9 cellular contexts compared by ENCODE assay signal in the genomic region with DNA sequence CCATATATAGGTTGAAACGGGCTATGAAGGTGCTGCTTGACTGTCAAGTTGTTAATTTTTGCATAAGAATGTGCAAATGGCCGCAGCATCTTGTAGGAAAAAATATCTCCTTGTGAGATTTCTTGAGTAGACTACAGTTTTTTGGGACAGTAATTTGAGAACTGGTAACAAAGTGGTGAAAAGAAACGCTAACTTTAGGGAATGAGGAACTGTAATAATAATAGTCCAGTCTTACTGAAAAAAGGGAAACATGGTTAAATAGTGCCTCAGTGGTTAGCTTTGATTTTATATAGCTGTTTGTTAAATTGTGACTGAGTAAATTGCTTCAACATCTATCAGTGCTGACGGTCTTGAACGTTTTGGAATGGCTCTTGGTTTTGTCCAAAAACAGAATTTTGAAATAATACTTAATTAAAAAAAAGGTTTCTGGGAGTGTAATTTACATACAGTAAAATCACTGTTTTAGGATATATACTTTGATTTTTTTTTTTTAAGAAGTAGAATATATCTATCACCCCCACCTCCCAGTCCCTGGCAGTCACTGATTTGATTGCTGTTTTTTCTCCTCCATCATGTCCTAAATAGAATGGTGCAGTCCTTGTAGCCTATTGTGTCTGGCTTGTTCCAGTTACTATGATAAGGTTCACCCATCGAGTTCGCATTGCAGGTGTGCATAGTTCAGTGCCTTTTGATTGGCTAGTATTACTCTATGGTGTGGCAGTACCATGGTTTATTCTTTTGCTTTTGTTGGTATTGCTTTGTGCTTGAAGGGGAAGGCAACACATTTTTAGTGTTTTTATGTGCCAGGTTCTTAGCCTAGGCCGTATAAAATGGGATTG. TPM values are rescaled to one million over a fixed set of nuclear protein-coding genes. Genes with fewer than 3 reads are reported as not detected.
DNase-seq lines count a peak whose midpoint lies in the region; ATAC-seq and TF ChIP-seq lines count a peak whose summit lies in the region.
"Had no signal": no experiment of that assay in that cellular context is flagged by ENCODE, and none has a peak within 500 bp of the region (broad histone marks: within the 10 kb centered on the region; RNA-seq: fewer than 3 reads in every experiment).

No MANE protein-coding gene starts in this region.

- intact Hi-C loops in gastrocnemius medialis (cut with DNase I; ENCODE audit: low total_unique reads) = loop anchor here (5.0 to 10.0 kb wide), 3 partner anchors 132 to 1651 kb away; a partner anchor contains a TSS

- H3K27ac ChIP-seq in SU-DHL-6 (ENCODE audit: low read depth, low read length) = no peak overlapping the region; the same call in 1 of the 2 replicates
- peak overlapping the region; percentile 98 to 100 (median 99) for H3K27ac ChIP-seq in gastrocnemius medialis

- H3K9me2 ChIP-seq in SU-DHL-6 (replicated peaks; ENCODE audit: insufficient read depth, low read length) = no peaks in the 10 kb centered on the region

- H3K4me3 ChIP-seq in H7 (ENCODE audit: insufficient read depth, low read depth, low read length) = peak overlapping the region; percentile 8; the same call in 1 of the 2 replicates
- H3K4me3 ChIP-seq in SU-DHL-6 (ENCODE audit: insufficient read depth, low read length, poor library complexity, severe bottlenecking) = peak overlapping the region; percentile 77
- peak overlapping the region; percentile 97 for H3K4me3 ChIP-seq in fibroblast of villous mesenchyme (ENCODE audit: low read depth, low read length)
- H3K4me3 ChIP-seq in gastrocnemius medialis = peak overlapping the region; percentile 79 to 87 (median 83)

- in situ Hi-C loops in gastrocnemius medialis (cut with MboI; ENCODE audit: low sequenced_read_pairs in 4 of 4) = loop anchor here in 1 of 4 donors (25.0 kb wide), 1 partner anchor 132 kb away; a partner anchor contains a TSS

- no peaks in the 10 kb centered on the region; the same call in none of the 2 replicates for H3F3A ChIP-seq in SU-DHL-6 (ENCODE audit: insufficient read depth)

- H3K79me2 ChIP-seq in SU-DHL-6 (ENCODE audit: insufficient read depth, low read length) = peaks cover 75% of the 10 kb centered on the region

- H3K36me3 ChIP-seq in H7 (replicated peaks; ENCODE audit: control insufficient read depth, insufficient read depth, low read length) = peaks cover 7% of the 10 kb centered on the region
- peaks cover 23% of the 10 kb centered on the region; the same call in 1 of the 2 replicates for H3K36me3 ChIP-seq in SU-DHL-6 (ENCODE audit: low read length)
- no peaks in the 10 kb centered on the region for H3K36me3 ChIP-seq in gastrocnemius medialis

- H4K20me1 ChIP-seq in SU-DHL-6 (ENCODE audit: low read depth, low read length) = peaks cover 33% of the 10 kb centered on the region

- TF ChIP-seq CTCF in SU-DHL-6 (IDR thresholded peaks at IDR 0.05; ENCODE audit: insufficient read depth, low read length, poor library complexity, severe bottlenecking) (no peak), fibroblast of villous mesenchyme (IDR thresholded peaks at IDR 0.05; ENCODE audit: insufficient read depth, low read depth, low read length) (no peak), gastrocnemius medialis (IDR thresholded peaks at IDR 0.05 in 4 of 5, conservative IDR thresholded peaks at IDR 0.05 in 1 of 5) (no peak)

- no peaks in the 10 kb centered on the region for H3K27me3 ChIP-seq in H7 (ENCODE audit: control insufficient read depth, insufficient read depth, low read length)
- H3K27me3 ChIP-seq in SU-DHL-6 (ENCODE audit: low read length) = no peaks in the 10 kb centered on the region
- no peaks in the 10 kb centered on the region for H3K27me3 ChIP-seq in gastrocnemius medialis

- H2AFZ ChIP-seq in SU-DHL-6 (ENCODE audit: low read depth, low read length, severe bottlenecking) = no peak overlapping the region

- no peak for TF ChIP-seq POLR2A in gastrocnemius medialis (IDR thresholded peaks at IDR 0.05)

- H3K9ac ChIP-seq in SU-DHL-6 (ENCODE audit: low read length) = peak overlapping the region; percentile 95

- H3K4me2 ChIP-seq in SU-DHL-6 (ENCODE audit: low read depth, low read length, poor library complexity, severe bottlenecking) = peak overlapping the region; percentile 88

- H3K9me3 ChIP-seq in SU-DHL-6 (ENCODE audit: insufficient read depth, low read length) (no peaks in the 10 kb centered on the region), gastrocnemius medialis (no peaks in the 10 kb centered on the region)

- DNase-seq in H7 (no peak), fibroblast of villous mesenchyme (ENCODE audit: low read depth) (no peak), gastrocnemius medialis (no peak), SKM-1 treated with dmso at 0.1 percent for 144 hours (lab: John Stamatoyannopoulos, UW; ENCODE audit: unreplicated experiment) (no peak), iPS-NIHi11 (ENCODE audit: low spot score) (no peak)
- DNase-seq: activated CD8-positive, alpha-beta memory T cell treated with anti-CD3 and anti-CD28 coated beads for 24 hours had no signal

- ATAC-seq in gastrocnemius medialis = no peak
- ATAC-seq in GM21367 (IDR thresholded peaks at IDR 0.05; ENCODE audit: unreplicated experiment) = no peak
- no peak for ATAC-seq in GM18907 (IDR thresholded peaks at IDR 0.05; ENCODE audit: unreplicated experiment)

- peaks cover 62 to 71% of the 10 kb centered on the region in 2 donors for H3K4me1 ChIP-seq in gastrocnemius medialis

RNA-seq across cellular contexts. Expression of a gene that starts 2.8 kb away (rescaled TPM):
- total RNA-seq in H7 (2014; rRNA removed; shearing (Covaris generic)) = 40.3 and 44.0 TPM in 2 replicates
- 86.8 and 87.0 TPM in 2 replicates for total RNA-seq in fibroblast of villous mesenchyme
- total RNA-seq in gastrocnemius medialis = 10 to 100 TPM; 55.0 to 65.0 (median 60.9) TPM

Comparison
In these comparisons a context has a peak if more than half of its experiments do, and no peak if none do; other contexts are left out.
1. H3K4me3 ChIP-seq: peak in every context shown above with its lines; median percentile 97 in fibroblast of villous mesenchyme; 83 in gastrocnemius medialis; 77 in SU-DHL-6; 8 in H7.